ENCODE assay signal across 19 cellular contexts in genomic region chr20:3801846-3802245, GRCh38. TPM values are rescaled to one million over a fixed set of nuclear protein-coding genes. Genes with fewer than 3 reads are reported as not detected.
DNase-seq lines count a peak whose midpoint lies in the region; ATAC-seq, FAIRE-seq and TF ChIP-seq lines count a peak whose summit lies in the region.
"Had no signal": no experiment of that assay in that cellular context is flagged by ENCODE, and none has a peak within 500 bp of the region (broad histone marks: within the 10 kb centered on the region; RNA-seq: fewer than 3 reads in every experiment).

No MANE protein-coding gene starts in this region.

- TF ChIP-seq CTCF in HEK293 (tag by site-specific recombination; IDR thresholded peaks at IDR 0.05) (no peak), kidney (IDR thresholded peaks at IDR 0.05; ENCODE audit: borderline replicate concordance, extremely low read depth, insufficient read depth) (no peak)

- H3K4me3 Mint-ChIP-seq in activated CD8-positive, alpha-beta memory T cell treated with anti-CD3 and anti-CD28 coated beads, Interleukin-2, amount 10 ng/mL, durations not matched to agents 7 days and 5 days: no peak overlapping the region
- no peak overlapping the region for H3K4me3 Mint-ChIP-seq in stimulated activated memory B cell treated with anti-CD40 and anti-IgM and Interleukin-4, amounts not matched to agents 10 μg/mL and 1 μg/mL and 100 μg/mL, for 72 hours
- no peak overlapping the region for H3K4me3 Mint-ChIP-seq in natural killer cell treated with Interleukin-12 subunit alpha and Interleukin-12 subunit beta and Interleukin-15 and Interleukin-18, amount 100 ng/mL, for 72 hours
- H3K4me3 Mint-ChIP-seq: activated CD4-positive, alpha-beta T cell treated with anti-CD3 and anti-CD28 coated beads for 36 hours; IgD-negative memory B cell had no signal

- no peak for ATAC-seq in activated CD8-positive, alpha-beta memory T cell treated with anti-CD3 and anti-CD28 coated beads, Interleukin-2, amount 10 ng/mL, durations not matched to agents 7 days and 5 days
- no peak for ATAC-seq in stimulated activated memory B cell treated with anti-CD40 and anti-IgM and Interleukin-4, amounts not matched to agents 10 μg/mL and 1 μg/mL and 100 μg/mL, for 72 hours
- no peak for ATAC-seq in natural killer cell treated with Interleukin-12 subunit alpha and Interleukin-12 subunit beta and Interleukin-15 and Interleukin-18, amount 100 ng/mL, for 72 hours
- ATAC-seq: activated CD4-positive, alpha-beta T cell treated with anti-CD3 and anti-CD28 coated beads for 36 hours had no signal

- H3K4me3 ChIP-seq in HEK293 (ENCODE audit: low read depth, low read length) (no peak overlapping the region), kidney (ENCODE audit: low read length in 2 of 2) (no peak overlapping the region)
- H3K4me3 ChIP-seq: uterus had no signal

- H3K4me1 Mint-ChIP-seq in activated CD8-positive, alpha-beta memory T cell treated with anti-CD3 and anti-CD28 coated beads, Interleukin-2, amount 10 ng/mL, durations not matched to agents 7 days and 5 days: peaks cover 62% of the 10 kb centered on the region
- peaks cover 62% of the 10 kb centered on the region for H3K4me1 Mint-ChIP-seq in stimulated activated memory B cell treated with anti-CD40 and anti-IgM and Interleukin-4, amounts not matched to agents 10 μg/mL and 1 μg/mL and 100 μg/mL, for 72 hours
- peaks cover 36 to 55% of the 10 kb centered on the region in 2 donors for H3K4me1 Mint-ChIP-seq in natural killer cell treated with Interleukin-12 subunit alpha and Interleukin-12 subunit beta and Interleukin-15 and Interleukin-18, amount 100 ng/mL, for 72 hours (ENCODE audit: low read depth in 2 of 2)

- no peaks in the 10 kb centered on the region for H3K9me3 ChIP-seq in HEK293 (ENCODE audit: control insufficient read depth, insufficient read depth, low read depth, low read length)
- no peaks in the 10 kb centered on the region for H3K9me3 ChIP-seq in kidney (ENCODE audit: control insufficient read depth in 1 of 2, low read length in 2 of 2)
- H3K9me3 ChIP-seq: uterus had no signal

- no peak overlapping the region for H3K9ac ChIP-seq in kidney (ENCODE audit: low read length in 2 of 2)

- H3K36me3 Mint-ChIP-seq in activated CD8-positive, alpha-beta memory T cell treated with anti-CD3 and anti-CD28 coated beads, Interleukin-2, amount 10 ng/mL, durations not matched to agents 7 days and 5 days: peaks cover 88% of the 10 kb centered on the region
- peaks cover 44% of the 10 kb centered on the region for H3K36me3 Mint-ChIP-seq in stimulated activated memory B cell treated with anti-CD40 and anti-IgM and Interleukin-4, amounts not matched to agents 10 μg/mL and 1 μg/mL and 100 μg/mL, for 72 hours
- peaks cover 21% of the 10 kb centered on the region for H3K36me3 Mint-ChIP-seq in natural killer cell treated with Interleukin-12 subunit alpha and Interleukin-12 subunit beta and Interleukin-15 and Interleukin-18, amount 100 ng/mL, for 72 hours

- CTCF ChIA-PET in activated CD8-positive, alpha-beta memory T cell treated with anti-CD3 and anti-CD28 coated beads, Interleukin-2, amount 10 ng/mL, durations not matched to agents 7 days and 5 days (lab: Charles Lee): interaction anchor here (1.3 to 5.1 kb wide), 3 partner anchors 9 to 53 kb away, joined by 4 to 45 read pairs (median 5); partner anchors contain the start of gene AP5S1
- CTCF ChIA-PET in HEK293 (lab: Yijun Ruan, JAX): interaction anchor here (1.6 kb wide), 1 partner anchor 18 kb away, joined by 10 read pairs; the partner anchor contains the start of gene AP5S1

- H3K27me3 Mint-ChIP-seq in activated CD8-positive, alpha-beta memory T cell treated with anti-CD3 and anti-CD28 coated beads, Interleukin-2, amount 10 ng/mL, durations not matched to agents 7 days and 5 days: no peaks in the 10 kb centered on the region
- no peaks in the 10 kb centered on the region for H3K27me3 Mint-ChIP-seq in stimulated activated memory B cell treated with anti-CD40 and anti-IgM and Interleukin-4, amounts not matched to agents 10 μg/mL and 1 μg/mL and 100 μg/mL, for 72 hours
- H3K27me3 Mint-ChIP-seq in natural killer cell treated with Interleukin-12 subunit alpha and Interleukin-12 subunit beta and Interleukin-15 and Interleukin-18, amount 100 ng/mL, for 72 hours: no peaks in the 10 kb centered on the region
- H3K27me3 Mint-ChIP-seq: activated CD4-positive, alpha-beta T cell treated with anti-CD3 and anti-CD28 coated beads for 36 hours; IgD-negative memory B cell had no signal

- intact Hi-C loops in kidney (cut with DNase I): no loop called here

- peaks cover 12% of the 10 kb centered on the region for H3K4me1 ChIP-seq in HEK293 (ENCODE audit: control insufficient read depth, insufficient read depth, low read length)
- H3K4me1 ChIP-seq in kidney (ENCODE audit: control insufficient read depth in 1 of 2, insufficient read depth in 1 of 2, low read depth in 1 of 2, low read length in 2 of 2): peaks cover 1 to 18% of the 10 kb centered on the region in 2 donors

- H3K36me3 ChIP-seq in HEK293 (ENCODE audit: control insufficient read depth in 2 of 2, insufficient read depth in 1 of 2, low read length in 2 of 2) (peaks cover 26 to 90% of the 10 kb centered on the region in 2 experiments), kidney (ENCODE audit: control insufficient read depth in 1 of 2, insufficient read depth in 2 of 2, low read length in 2 of 2) (peaks cover 0 to 8% of the 10 kb centered on the region in 2 donors)
- H3K36me3 ChIP-seq: uterus had no signal

- POLR2A ChIA-PET in HEK293 (lab: Yijun Ruan, JAX): interaction anchor here (1.9 to 2.0 kb wide), 2 partner anchors 12 to 17 kb away, joined by 6 to 7 read pairs; no protein-coding TSS in a partner anchor

- no peak for DNase-seq in activated CD8-positive, alpha-beta memory T cell treated with anti-CD3 and anti-CD28 coated beads, Interleukin-2, amount 10 ng/mL, durations not matched to agents 7 days and 5 days
- DNase-seq in activated CD8-positive, alpha-beta memory T cell treated with anti-CD3 and anti-CD28 coated beads, Interleukin-2, amount 50 U/mL, for 4 hours: no peak
- peak; percentile 77 for DNase-seq in kidney
- no peak for DNase-seq in NCI-H2081 treated with DMSO at 0.1 percent for 48 hours (lab: John Stamatoyannopoulos, UW)
- DNase-seq in HTR-8/SVneo (ENCODE audit: insufficient read length, low spot score): no peak
- no peak for DNase-seq in natural killer cell treated with Interleukin-12 subunit alpha and Interleukin-12 subunit beta and Interleukin-15 and Interleukin-18, amount 100 ng/mL, for 72 hours (ENCODE audit: low spot score)
- DNase-seq: activated CD4-positive, alpha-beta T cell treated with anti-CD3 and anti-CD28 coated beads for 36 hours; activated naive CD4-positive, alpha-beta T cell treated with Interleukin-2 at 50 U/mL for 16 hours; anterior cingulate cortex; cerebellar nuclear complex; MM.1S; NCI-H1436 treated with DMSO at 0.1 percent for 48 hours; OCI-M1; SHP77 treated with DMSO at 0.1 percent for 48 hours; uterus had no signal

- FAIRE-seq in kidney (lab: Jason Lieb, UNC) (no peak), HTR-8/SVneo (lab: Jason Lieb, UNC) (no peak)

- H3K9me3 Mint-ChIP-seq in activated CD8-positive, alpha-beta memory T cell treated with anti-CD3 and anti-CD28 coated beads, Interleukin-2, amount 10 ng/mL, durations not matched to agents 7 days and 5 days (ENCODE audit: low read depth): no peaks in the 10 kb centered on the region
- H3K9me3 Mint-ChIP-seq in stimulated activated memory B cell treated with anti-CD40 and anti-IgM and Interleukin-4, amounts not matched to agents 10 μg/mL and 1 μg/mL and 100 μg/mL, for 72 hours: no peaks in the 10 kb centered on the region
- H3K9me3 Mint-ChIP-seq in natural killer cell treated with Interleukin-12 subunit alpha and Interleukin-12 subunit beta and Interleukin-15 and Interleukin-18, amount 100 ng/mL, for 72 hours: no peaks in the 10 kb centered on the region
- H3K9me3 Mint-ChIP-seq: IgD-negative memory B cell had no signal

- H3K27ac ChIP-seq in HEK293 (ENCODE audit: extremely low read depth, low read depth, low read length): no peak overlapping the region
- H3K27ac ChIP-seq in kidney (ENCODE audit: low read depth in 2 of 2, low read length in 2 of 2): no peak overlapping the region
- H3K27ac ChIP-seq: uterus had no signal

- H3K27ac Mint-ChIP-seq in activated CD8-positive, alpha-beta memory T cell treated with anti-CD3 and anti-CD28 coated beads, Interleukin-2, amount 10 ng/mL, durations not matched to agents 7 days and 5 days: peak overlapping the region; percentile 54
- H3K27ac Mint-ChIP-seq in stimulated activated memory B cell treated with anti-CD40 and anti-IgM and Interleukin-4, amounts not matched to agents 10 μg/mL and 1 μg/mL and 100 μg/mL, for 72 hours: peak overlapping the region; percentile 47
- H3K27ac Mint-ChIP-seq in natural killer cell treated with Interleukin-12 subunit alpha and Interleukin-12 subunit beta and Interleukin-15 and Interleukin-18, amount 100 ng/mL, for 72 hours: peak overlapping the region in 1 of 2 donors; percentile 70

RNA-seq across cellular contexts. Expression of gene CDC25B, which starts 5.7 kb away (rescaled TPM):
- 100 to 1,000 TPM; 194 to 312 TPM for total RNA-seq in activated CD8-positive, alpha-beta memory T cell treated with anti-CD3 and anti-CD28 coated beads, Interleukin-2, amount 10 ng/mL, durations not matched to agents 7 days and 5 days
- total RNA-seq in kidney: 40.3 TPM
- 24.1 TPM for polyA plus RNA-seq in kidney (ENCODE audit: insufficient read depth, low read depth, low replicate concordance)
- 10 to 100 TPM; 38.9 to 84.1 TPM for total RNA-seq in natural killer cell treated with Interleukin-12 subunit alpha and Interleukin-12 subunit beta and Interleukin-15 and Interleukin-18, amount 100 ng/mL, for 72 hours

RNA-seq across cellular contexts. Expression of gene CENPB, which starts 15.3 kb away (rescaled TPM):
- total RNA-seq in activated CD8-positive, alpha-beta memory T cell treated with anti-CD3 and anti-CD28 coated beads, Interleukin-2, amount 10 ng/mL, durations not matched to agents 7 days and 5 days: 10 to 100 TPM; 76.5 to 76.8 TPM
- total RNA-seq in kidney: 99.8 TPM
- 56.2 TPM for polyA plus RNA-seq in kidney (ENCODE audit: insufficient read depth, low read depth, low replicate concordance)
- total RNA-seq in natural killer cell treated with Interleukin-12 subunit alpha and Interleukin-12 subunit beta and Interleukin-15 and Interleukin-18, amount 100 ng/mL, for 72 hours: 100 to 1,000 TPM in 1 of 2 donors, 10 to 100 TPM in 1; 75.4 to 118 TPM

RNA-seq across cellular contexts. Expression of gene AP5S1, which starts 18.5 kb away (rescaled TPM):
- total RNA-seq in activated CD8-positive, alpha-beta memory T cell treated with anti-CD3 and anti-CD28 coated beads, Interleukin-2, amount 10 ng/mL, durations not matched to agents 7 days and 5 days: 10 to 100 TPM; 13.8 to 15.5 TPM
- 19.5 TPM for total RNA-seq in kidney
- 16.0 TPM for polyA plus RNA-seq in kidney (ENCODE audit: insufficient read depth, low read depth, low replicate concordance)
- total RNA-seq in natural killer cell treated with Interleukin-12 subunit alpha and Interleukin-12 subunit beta and Interleukin-15 and Interleukin-18, amount 100 ng/mL, for 72 hours: 10 to 100 TPM; 13.5 to 19.7 TPM

RNA-seq across cellular contexts. Expression of gene SPEF1, which starts 20.6 kb away (rescaled TPM):
- total RNA-seq in activated CD8-positive, alpha-beta memory T cell treated with anti-CD3 and anti-CD28 coated beads, Interleukin-2, amount 10 ng/mL, durations not matched to agents 7 days and 5 days: under 1 TPM in 1 of 2 experiments, not detected in 1; 0.18 TPM
- total RNA-seq in kidney: 3.4 TPM
- 3.8 TPM for polyA plus RNA-seq in kidney (ENCODE audit: insufficient read depth, low read depth, low replicate concordance)
- under 1 TPM; 0.24 to 0.36 TPM for total RNA-seq in natural killer cell treated with Interleukin-12 subunit alpha and Interleukin-12 subunit beta and Interleukin-15 and Interleukin-18, amount 100 ng/mL, for 72 hours
- total RNA-seq: mononuclear cell had no signal
- polyA plus RNA-seq: IgD-negative memory B cell had no signal

RNA-seq across cellular contexts. Expression of gene ADISSP, which starts 34.3 kb away (rescaled TPM):
- total RNA-seq in activated CD8-positive, alpha-beta memory T cell treated with anti-CD3 and anti-CD28 coated beads, Interleukin-2, amount 10 ng/mL, durations not matched to agents 7 days and 5 days: 10 to 100 TPM; 32.5 to 37.0 TPM
- total RNA-seq in kidney: 26.3 TPM
- polyA plus RNA-seq in kidney (ENCODE audit: insufficient read depth, low read depth, low replicate concordance): 31.8 TPM
- 10 to 100 TPM; 29.5 to 89.2 TPM for total RNA-seq in natural killer cell treated with Interleukin-12 subunit alpha and Interleukin-12 subunit beta and Interleukin-15 and Interleukin-18, amount 100 ng/mL, for 72 hours
